ENCODE assay signal across 8 cellular contexts in the genomic region with DNA sequence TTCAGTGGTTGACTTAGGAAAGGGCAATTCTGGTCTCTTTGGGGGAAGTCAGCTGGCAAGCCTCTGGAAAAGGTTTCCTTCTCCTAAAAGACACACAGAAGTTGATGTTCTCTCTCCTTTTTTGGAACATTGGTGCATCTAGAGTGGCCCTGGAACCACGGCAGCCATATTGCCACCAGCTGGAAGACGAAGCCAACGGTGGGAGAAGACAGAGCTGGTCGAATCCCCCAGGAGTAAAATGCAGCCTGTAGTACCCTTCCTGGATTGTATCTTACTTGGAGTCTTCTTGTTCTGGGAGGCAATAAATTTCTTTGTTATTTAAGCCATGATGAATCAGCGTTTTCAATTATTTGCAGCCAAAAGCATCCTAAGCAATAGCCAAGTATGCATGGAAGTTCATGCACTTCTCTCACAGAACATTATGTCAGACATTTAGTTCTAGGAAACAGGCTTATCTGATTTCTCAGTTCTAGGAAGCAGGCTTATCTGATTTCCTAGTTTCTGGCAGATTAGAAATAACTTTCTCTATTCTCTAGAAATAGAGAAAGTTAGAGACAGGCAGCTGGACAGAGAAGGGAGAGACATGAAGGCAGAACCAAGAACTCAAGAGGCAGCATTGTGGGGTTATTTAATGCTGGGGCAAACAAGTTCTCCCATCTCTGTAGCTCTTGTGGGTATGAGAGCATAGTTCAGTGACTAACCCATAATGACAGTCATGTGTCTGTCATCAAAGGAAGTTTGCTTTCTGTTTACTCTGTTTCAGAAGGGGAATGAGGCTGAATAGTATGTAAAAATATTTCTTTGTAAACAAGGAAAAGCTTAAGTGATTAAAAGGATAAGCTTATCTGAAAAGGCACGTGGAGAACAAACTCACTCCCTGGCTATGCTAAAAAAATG. TPM values are rescaled to one million over a fixed set of nuclear protein-coding genes. Genes with fewer than 3 reads are reported as not detected.
DNase-seq lines count a peak whose midpoint lies in the region; ATAC-seq and TF ChIP-seq lines count a peak whose summit lies in the region.

No MANE protein-coding gene starts in this region.

- CTCF ChIA-PET in CD4-positive, alpha-beta T cell (lab: Charles Lee) = interaction anchor here (0.8 to 1.9 kb wide), 8 partner anchors 9 to 54 kb away, joined by 3 to 5 read pairs (median 4); no protein-coding TSS in a partner anchor

- TF ChIP-seq CTCF in CD4-positive, alpha-beta T cell (IDR thresholded peaks at IDR 0.05) = no peak
- TF ChIP-seq CTCF in BE2C (IDR thresholded peaks at IDR 0.05; ENCODE audit: low read depth, low read length) = no peak

- no peak overlapping the region for H3K4me3 ChIP-seq in BE2C (ENCODE audit: low read depth, low read length)

- H3K9me3 Mint-ChIP-seq in CD4-positive, alpha-beta T cell = no peaks in the 10 kb centered on the region
- H3K9me3 Mint-ChIP-seq in T-helper 2 cell treated with Interferon-gamma antibody and Interleukin-4, amounts not matched to agents 5 μg/mL and 100 μg/mL, for 36 hours = no peaks in the 10 kb centered on the region
- H3K9me3 Mint-ChIP-seq in immature natural killer cell = no peaks in the 10 kb centered on the region

- no peaks in the 10 kb centered on the region for H3K9me3 ChIP-seq in CD4-positive, alpha-beta T cell (ENCODE audit: control insufficient read depth, low read length)
- no peaks in the 10 kb centered on the region for H3K9me3 ChIP-seq in BE2C

- ATAC-seq in CD4-positive, alpha-beta T cell (ENCODE audit: poor library complexity) = peak; percentile 97
- ATAC-seq in GM19035 (IDR thresholded peaks at IDR 0.05; ENCODE audit: unreplicated experiment) (peak; percentile 69), HG03135 (IDR thresholded peaks at IDR 0.05; ENCODE audit: unreplicated experiment) (peak; percentile 69)

- no peak for DNase-seq in CD4-positive, alpha-beta T cell
- DNase-seq in T-helper 2 cell treated with Interferon-gamma antibody and Interleukin-4, amounts not matched to agents 5 μg/mL and 100 μg/mL, for 36 hours (ENCODE audit: low spot score) = peak; percentile 42
- DNase-seq in immature natural killer cell (peak in 2 of 3 donors; percentile 16 to 21), hepatic stellate cell (ENCODE audit: low spot score) (no peak), BE2C (no peak), SKM-1 (lab: John Stamatoyannopoulos, UW; ENCODE audit: unreplicated experiment) (no peak)

- no peaks in the 10 kb centered on the region for H3K36me3 Mint-ChIP-seq in CD4-positive, alpha-beta T cell (ENCODE audit: low read depth)
- H3K36me3 Mint-ChIP-seq in T-helper 2 cell treated with Interferon-gamma antibody and Interleukin-4, amounts not matched to agents 5 μg/mL and 100 μg/mL, for 36 hours (ENCODE audit: low read depth) = peaks cover 1% of the 10 kb centered on the region
- peaks cover 0 to 2% (median 0%) of the 10 kb centered on the region in 3 donors for H3K36me3 Mint-ChIP-seq in immature natural killer cell

- POLR2A ChIA-PET in CD4-positive, alpha-beta T cell (lab: Charles Lee) = interaction anchor here (1.0 to 15.6 kb wide), 8 partner anchors 10 to 66 kb away, joined by 3 to 276 read pairs (median 10); a partner anchor contains a TSS

- intact Hi-C loops in CD4-positive, alpha-beta T cell (cut with DNase I, micrococcal nuclease) = no loop called here

- H3K27me3 Mint-ChIP-seq in CD4-positive, alpha-beta T cell = no peaks in the 10 kb centered on the region
- peaks cover 26% of the 10 kb centered on the region for H3K27me3 Mint-ChIP-seq in T-helper 2 cell treated with Interferon-gamma antibody and Interleukin-4, amounts not matched to agents 5 μg/mL and 100 μg/mL, for 36 hours (ENCODE audit: low read depth)
- no peaks in the 10 kb centered on the region for H3K27me3 Mint-ChIP-seq in immature natural killer cell (ENCODE audit: low read depth in 3 of 3)

- H3K4me1 ChIP-seq in BE2C = no peaks in the 10 kb centered on the region

- H3K4me1 Mint-ChIP-seq in CD4-positive, alpha-beta T cell (ENCODE audit: low read depth) = peaks cover 63% of the 10 kb centered on the region
- peaks cover 55% of the 10 kb centered on the region for H3K4me1 Mint-ChIP-seq in T-helper 2 cell treated with Interferon-gamma antibody and Interleukin-4, amounts not matched to agents 5 μg/mL and 100 μg/mL, for 36 hours (ENCODE audit: low read depth)
- peaks cover 20 to 35% of the 10 kb centered on the region in 2 donors for H3K4me1 Mint-ChIP-seq in immature natural killer cell

- H3K27ac Mint-ChIP-seq in CD4-positive, alpha-beta T cell = peak overlapping the region; percentile 81
- H3K27ac Mint-ChIP-seq in T-helper 2 cell treated with Interferon-gamma antibody and Interleukin-4, amounts not matched to agents 5 μg/mL and 100 μg/mL, for 36 hours = peak overlapping the region; percentile 90
- peak overlapping the region; percentile 7 to 84 (median 66) for H3K27ac Mint-ChIP-seq in immature natural killer cell

- H3K27me3 ChIP-seq in CD4-positive, alpha-beta T cell (ENCODE audit: control insufficient read depth, insufficient read depth, low read length) = no peaks in the 10 kb centered on the region
- H3K27me3 ChIP-seq in BE2C = no peaks in the 10 kb centered on the region

- H3K4me3 Mint-ChIP-seq in CD4-positive, alpha-beta T cell = peak overlapping the region; percentile 8
- H3K4me3 Mint-ChIP-seq in T-helper 2 cell treated with Interferon-gamma antibody and Interleukin-4, amounts not matched to agents 5 μg/mL and 100 μg/mL, for 36 hours = peak overlapping the region; percentile 79
- H3K4me3 Mint-ChIP-seq in immature natural killer cell = peak overlapping the region in 4 of 5 donors; percentile 39 to 81 (median 72)

- no peak overlapping the region for H3K27ac ChIP-seq in CD4-positive, alpha-beta T cell (ENCODE audit: low read depth, low read length)

- no peaks in the 10 kb centered on the region for H3K36me3 ChIP-seq in BE2C

RNA-seq across cellular contexts. Expression of a gene that starts 40.5 kb away (rescaled TPM):
- 10 to 100 TPM; 32.0 to 32.9 TPM for total RNA-seq in CD4-positive, alpha-beta T cell
- 10 to 100 TPM in 1 of 3 donors, 1 to 10 TPM in 2; 4.1 to 11.9 (median 7.6) TPM for polyA plus RNA-seq in immature natural killer cell
- 2.1 TPM for polyA plus RNA-seq in BE2C (2012; ENCODE audit: insufficient read depth, insufficient read length, low read depth)

Comparison
In these comparisons a context has a peak if more than half of its experiments do, and no peak if none do; other contexts are left out.
1. DNase-seq: peak in T-helper 2 cell treated with Interferon-gamma antibody and Interleukin-4, amounts not matched to agents 5 μg/mL and 100 μg/mL, for 36 hours (single experiment) and immature natural killer cell (2 of 3); none in CD4-positive, alpha-beta T cell (0 of 10), hepatic stellate cell (single experiment), BE2C (single experiment) and SKM-1 (single experiment).
2. H3K4me3 Mint-ChIP-seq: peak in every context shown above with its lines; median percentile 79 in T-helper 2 cell treated with Interferon-gamma antibody and Interleukin-4, amounts not matched to agents 5 μg/mL and 100 μg/mL, for 36 hours; 72 in immature natural killer cell; 8 in CD4-positive, alpha-beta T cell.
3. Peak in every context shown above with its lines, with median percentiles within 50 percentile points of each other: ATAC-seq and H3K27ac Mint-ChIP-seq.